Comparison of ENCODE assay signal across 13 cellular contexts in the genomic region with DNA sequence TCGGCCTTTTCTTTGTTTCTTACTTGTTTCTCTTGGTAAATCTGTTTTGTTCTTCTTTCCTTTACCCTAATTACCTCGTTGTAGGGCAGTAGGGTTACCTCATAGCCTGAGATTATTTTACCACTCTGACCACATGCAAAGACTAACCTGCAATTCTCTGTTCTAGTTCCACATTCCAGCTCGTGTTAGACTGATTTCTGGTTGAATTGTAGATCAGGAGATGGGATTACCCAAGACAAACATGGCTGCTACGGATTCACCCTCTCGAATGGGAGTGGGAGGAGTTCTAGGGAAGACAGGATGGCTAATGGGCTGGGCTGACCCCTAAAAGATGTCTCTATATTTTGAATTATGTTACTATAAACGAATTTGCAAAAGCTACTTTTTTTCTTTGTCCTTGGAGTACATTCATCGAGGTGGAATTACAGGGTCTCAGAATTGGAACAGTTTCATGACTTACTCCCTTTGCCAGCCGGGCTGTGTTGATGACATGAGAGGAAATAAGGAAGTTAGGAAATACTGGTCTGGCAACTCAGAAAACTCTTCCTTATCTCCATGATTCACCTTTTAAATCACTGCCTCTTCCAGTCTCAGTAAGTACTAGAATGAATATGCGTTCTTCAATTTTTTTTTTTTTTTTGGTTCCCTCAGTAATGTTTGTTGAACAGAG. TPM values are rescaled to one million over a fixed set of nuclear protein-coding genes. Genes with fewer than 3 reads are reported as not detected.
DNase-seq lines count a peak whose midpoint lies in the region; ATAC-seq lines count a peak whose summit lies in the region.
"Had no signal": no experiment of that assay in that cellular context is flagged by ENCODE, and none has a peak within 500 bp of the region (broad histone marks: within the 10 kb centered on the region; RNA-seq: fewer than 3 reads in every experiment).

No MANE protein-coding gene starts in this region.

- no peaks in the 10 kb centered on the region for H3K9me3 ChIP-seq in mesenchymal stem cell (ENCODE audit: control insufficient read depth, low read length)
- H3K9me3 ChIP-seq: upper lobe of left lung had no signal

- peak overlapping the region; percentile 19 for H2BK120ac ChIP-seq in mesenchymal stem cell (ENCODE audit: low read depth, low read length)

- no peak overlapping the region for H3K18ac ChIP-seq in mesenchymal stem cell (ENCODE audit: low read depth in 1 of 2, low read length in 2 of 2)

- intact Hi-C loops in Right ventricle myocardium inferior (cut with DNase I) = no loop called here

- no peaks in the 10 kb centered on the region for H3K27me3 ChIP-seq in mesenchymal stem cell (ENCODE audit: control insufficient read depth in 1 of 2, insufficient read depth in 1 of 2, low read length in 2 of 2)
- H3K27me3 ChIP-seq: upper lobe of left lung had no signal

- H2BK5ac ChIP-seq in mesenchymal stem cell (ENCODE audit: low read depth, low read length, poor library complexity, severe bottlenecking) = no peak overlapping the region

- no peak overlapping the region for H2AFZ ChIP-seq in mesenchymal stem cell (ENCODE audit: low read depth, low read length)

- H2AK5ac ChIP-seq in mesenchymal stem cell (ENCODE audit: low read length, severe bottlenecking) = no peak overlapping the region

- H3K14ac ChIP-seq in mesenchymal stem cell (ENCODE audit: low read length in 2 of 2) = no peak overlapping the region

- H3K23ac ChIP-seq in mesenchymal stem cell (ENCODE audit: low read length in 2 of 2) = no peak overlapping the region

- H4K91ac ChIP-seq in mesenchymal stem cell (ENCODE audit: low read length) = peak overlapping the region; percentile 39

- H3K4me1 ChIP-seq in mesenchymal stem cell (ENCODE audit: control insufficient read depth, insufficient read depth, low read depth, low read length) = no peaks in the 10 kb centered on the region
- H3K4me1 ChIP-seq: upper lobe of left lung had no signal

- 88% methylated on average over 5 of the region's 9 CpGs for WGBS in mesenchymal stem cell

- DNase-seq in SKM-1 (lab: John Stamatoyannopoulos, UW; ENCODE audit: unreplicated experiment) (peak; percentile 31), mesenchymal stem cell (peak; percentile 88), NCI-H2029 treated with DMSO at 0.1 percent for 48 hours (lab: John Stamatoyannopoulos, UW) (no peak), mucosa of gallbladder (ENCODE audit: low spot score) (no peak), Right ventricle myocardium inferior (ENCODE audit: missing footprints) (no peak)
- DNase-seq: aorta; naive B cell; NCI-H526 treated with DMSO at 0.1 percent for 48 hours; stimulated activated CD4-positive, alpha-beta T cell treated with anti-CD3 and anti-CD28 coated beads, Interleukin-4, amount 100 ng/mL, for 24 hours; upper lobe of left lung had no signal

- no peak overlapping the region for H3K9ac ChIP-seq in mesenchymal stem cell (ENCODE audit: low read length)

- no peak overlapping the region for H3K4me2 ChIP-seq in mesenchymal stem cell (ENCODE audit: low read length, poor library complexity, severe bottlenecking)

- H3K79me1 ChIP-seq in mesenchymal stem cell (replicated peaks; ENCODE audit: low read length, poor library complexity, severe bottlenecking) = no peaks in the 10 kb centered on the region

- H2BK15ac ChIP-seq in mesenchymal stem cell (ENCODE audit: low read depth, poor library complexity, severe bottlenecking) = no peak overlapping the region

- no peaks in the 10 kb centered on the region for H3K36me3 ChIP-seq in mesenchymal stem cell (ENCODE audit: control insufficient read depth in 1 of 2, insufficient read depth in 2 of 2, low read depth in 1 of 2, low read length in 2 of 2)
- H3K36me3 ChIP-seq: upper lobe of left lung had no signal

- no peak overlapping the region for H3K4me3 ChIP-seq in mesenchymal stem cell (ENCODE audit: insufficient read depth in 1 of 2, low read depth in 1 of 2, low read length in 2 of 2)
- H3K4me3 ChIP-seq: upper lobe of left lung had no signal

- H2BK12ac ChIP-seq in mesenchymal stem cell (ENCODE audit: low read length in 2 of 2) = peak overlapping the region in 1 of 2 experiments; percentile 39

- H3K4ac ChIP-seq in mesenchymal stem cell (ENCODE audit: low read depth in 1 of 2, low read length in 2 of 2) = no peak overlapping the region

- ATAC-seq in GM18520 (IDR thresholded peaks at IDR 0.05; ENCODE audit: unreplicated experiment) (peak; percentile 67), HG02885 (IDR thresholded peaks at IDR 0.05; ENCODE audit: poor library complexity, unreplicated experiment) (peak; percentile 82), HG02970 (IDR thresholded peaks at IDR 0.05; ENCODE audit: low FRiP score, unreplicated experiment) (no peak), Right ventricle myocardium inferior (no peak)

- H4K8ac ChIP-seq in mesenchymal stem cell (ENCODE audit: low read length) = peak overlapping the region; percentile 82

- no peak overlapping the region for H3K27ac ChIP-seq in mesenchymal stem cell (ENCODE audit: low read length, poor library complexity, severe bottlenecking)
- H3K27ac ChIP-seq: upper lobe of left lung had no signal

RNA-seq across cellular contexts. Expression of a gene that starts 36.7 kb away (rescaled TPM):
- polyA plus RNA-seq in mesenchymal stem cell (2013, experiment 1 of 2) = 9.4 TPM
- polyA plus RNA-seq in mesenchymal stem cell (2013, experiment 2 of 2) = 10.5 TPM
- total RNA-seq in mucosa of gallbladder = 29.7 TPM
- 55.9 TPM for total RNA-seq in Right ventricle myocardium inferior

Comparison
In these comparisons a context has a peak if more than half of its experiments do, and no peak if none do; other contexts are left out.
1. ATAC-seq: peak in GM18520 (single experiment) and HG02885 (single experiment); none in HG02970 (single experiment) and Right ventricle myocardium inferior (single experiment).
2. DNase-seq: peak in SKM-1 (single experiment) and mesenchymal stem cell (single experiment); none in NCI-H2029 treated with DMSO at 0.1 percent for 48 hours (single experiment), mucosa of gallbladder (single experiment) and Right ventricle myocardium inferior (single experiment).